In genomic region chr16:10318798-10319500, GRCh38 we compare ENCODE assay signal across 22 cellular contexts.
DNase-seq lines count a peak whose midpoint lies in the region; ATAC-seq and TF ChIP-seq lines count a peak whose summit lies in the region.
"Had no signal": no experiment of that assay in that cellular context is flagged by ENCODE, and none has a peak within 500 bp of the region (broad histone marks: within the 10 kb centered on the region; RNA-seq: fewer than 3 reads in every experiment).

No MANE protein-coding gene starts in this region.

- peak overlapping the region; percentile 60 for H2BK5ac ChIP-seq in trophoblast cell (ENCODE audit: low read depth, low read length, poor library complexity)

- no peak overlapping the region for H3K27ac Mint-ChIP-seq in activated CD4-positive, alpha-beta T cell treated with anti-CD3 and anti-CD28 coated beads for 36 hours
- H3K27ac Mint-ChIP-seq: activated CD4-positive, alpha-beta memory T cell treated with anti-CD3 and anti-CD28 coated beads, Interleukin-2, amount 10 ng/mL, durations not matched to agents 7 days and 5 days; activated naive CD4-positive, alpha-beta T cell treated with anti-CD3 and anti-CD28 coated beads, Interleukin-2, amount 50 U/mL, for 24 hours; activated T-cell treated with anti-CD3 and anti-CD28 coated beads, Interleukin-2, amount 50 U/mL, for 72 hours; HFFc6 had no signal

- H3K18ac ChIP-seq in trophoblast cell (ENCODE audit: low read length): no peak overlapping the region

- no peak for TF ChIP-seq EP300 in stomach (IDR thresholded peaks at IDR 0.05)

- DNase-seq in activated CD4-positive, alpha-beta T cell treated with anti-CD3 and anti-CD28 coated beads for 36 hours: no peak
- DNase-seq in activated CD4-positive, alpha-beta T cell treated with anti-CD3 and anti-CD28 coated beads for 48 hours: no peak
- DNase-seq in OCI-LY7 (ENCODE audit: low spot score) (no peak), left lobe of liver (ENCODE audit: low spot score) (peak; percentile 65), trophoblast cell (peak in 1 of 2 donors; percentile 50), stomach (no peak), middle frontal gyrus (ENCODE audit: extremely low spot score, low spot score) (no peak)
- DNase-seq in stimulated activated CD4-positive, alpha-beta T cell treated with anti-CD3 and anti-CD28 coated beads, Interleukin-4, amount 100 ng/mL, for 4 hours: no peak
- DNase-seq: activated CD4-positive, alpha-beta memory T cell treated with anti-CD3 and anti-CD28 coated beads, Interleukin-2, amount 10 ng/mL, durations not matched to agents 7 days and 5 days; activated T-cell treated with anti-CD3 and anti-CD28 coated beads, Interleukin-2, amount 50 U/mL, for 72 hours; cortex of kidney; HFFc6; IMR-90; MM.1S; NCI-H1694; Right ventricle myocardium superior; stimulated activated CD4-positive, alpha-beta T cell treated with anti-CD3 and anti-CD28 coated beads, Interleukin-2, amount 100 ng/mL, for 48 hours had no signal

- peaks cover 10% of the 10 kb centered on the region for H3K79me1 ChIP-seq in trophoblast cell (ENCODE audit: low read length)

- H3K9me3 ChIP-seq in OCI-LY7 (ENCODE audit: low read length) (no peaks in the 10 kb centered on the region), trophoblast cell (ENCODE audit: insufficient read depth, low read depth, low read length) (no peaks in the 10 kb centered on the region), stomach (no peaks in the 10 kb centered on the region)
- H3K9me3 ChIP-seq: prostate gland had no signal

- H3K27me3 ChIP-seq in trophoblast cell (ENCODE audit: insufficient read depth, low read length) (no peaks in the 10 kb centered on the region), stomach (no peaks in the 10 kb centered on the region)

- no peak overlapping the region for H3K14ac ChIP-seq in trophoblast cell (ENCODE audit: low read length)

- H3K4me1 ChIP-seq in OCI-LY7 (ENCODE audit: insufficient read depth, low read length, poor library complexity, severe bottlenecking) (peaks cover 6% of the 10 kb centered on the region), trophoblast cell (ENCODE audit: control insufficient read depth in 1 of 2, insufficient read depth in 2 of 2, low read length in 2 of 2) (peaks cover 9 to 16% of the 10 kb centered on the region in 2 experiments), stomach (no peaks in the 10 kb centered on the region)
- H3K4me1 ChIP-seq: prostate gland had no signal

- H3K36me3 ChIP-seq in OCI-LY7 (ENCODE audit: insufficient read depth, low read length) (no peaks in the 10 kb centered on the region), trophoblast cell (ENCODE audit: control insufficient read depth in 1 of 2, insufficient read depth in 2 of 2, low read length in 2 of 2) (no peaks in the 10 kb centered on the region), stomach (no peaks in the 10 kb centered on the region)
- H3K36me3 ChIP-seq: prostate gland had no signal

- no peak overlapping the region for H3K4me2 ChIP-seq in OCI-LY7 (ENCODE audit: low read length)
- H3K4me2 ChIP-seq in trophoblast cell (ENCODE audit: low read length): no peak overlapping the region

- no peak overlapping the region for H3K9ac ChIP-seq in trophoblast cell (ENCODE audit: low read length)

- WGBS in trophoblast cell (ENCODE audit: extremely low coverage, insufficient coverage, insufficient read length): no CpG with 5 or more reads among the region's 11 CpGs
- 67 to 75% (median 72%) methylated on average over 11 of the region's 11 CpGs for WGBS in stomach, 5 donors

- no peak for TF ChIP-seq CTCF in OCI-LY7 (conservative IDR thresholded peaks at IDR 0.05; ENCODE audit: low read length)
- no peak for TF ChIP-seq CTCF in stomach (IDR thresholded peaks at IDR 0.05)

- H2AFZ ChIP-seq in OCI-LY7 (ENCODE audit: low read length) (peak overlapping the region; percentile 21; the same call in 1 of the 2 replicates), trophoblast cell (ENCODE audit: insufficient read depth, low read length, poor library complexity) (no peak overlapping the region)

- CTCF ChIA-PET in activated CD4-positive, alpha-beta T cell treated with anti-CD3 and anti-CD28 coated beads for 36 hours (lab: Charles Lee): interaction anchor here (0.6 to 1.4 kb wide), 2 partner anchors 190 to 293 kb away, joined by 3 read pairs; no protein-coding TSS in a partner anchor
- CTCF ChIA-PET in OCI-LY7 (lab: Charles Lee; ENCODE audit: unreplicated experiment): no interaction called here

- H4K8ac ChIP-seq in trophoblast cell (ENCODE audit: low read depth, low read length): peak overlapping the region; percentile 57

- H3K9me2 ChIP-seq in OCI-LY7 (ENCODE audit: insufficient read depth, low read length): no peaks in the 10 kb centered on the region

- H2BK12ac ChIP-seq in trophoblast cell (ENCODE audit: low read length): peak overlapping the region; percentile 78

- H2AK5ac ChIP-seq in trophoblast cell (ENCODE audit: low read length): peak overlapping the region; percentile 81

- H3K23ac ChIP-seq in trophoblast cell (ENCODE audit: low read length): no peak overlapping the region

- H3K27me3 Mint-ChIP-seq in activated CD4-positive, alpha-beta T cell treated with anti-CD3 and anti-CD28 coated beads for 36 hours: no peaks in the 10 kb centered on the region
- H3K27me3 Mint-ChIP-seq: activated CD4-positive, alpha-beta memory T cell treated with anti-CD3 and anti-CD28 coated beads, Interleukin-2, amount 10 ng/mL, durations not matched to agents 7 days and 5 days; activated naive CD4-positive, alpha-beta T cell treated with anti-CD3 and anti-CD28 coated beads, Interleukin-2, amount 50 U/mL, for 24 hours had no signal

- H3K27ac ChIP-seq in OCI-LY7 (ENCODE audit: low read depth, low read length, poor library complexity, severe bottlenecking): no peak overlapping the region
- H3K27ac ChIP-seq in trophoblast cell (ENCODE audit: low read depth, low read length): no peak overlapping the region
- no peak overlapping the region for H3K27ac ChIP-seq in stomach
- H3K27ac ChIP-seq: prostate gland had no signal

- BruUV-seq in OCI-LY7 (replicated peaks; lab: Mats Ljungman, UMichigan): no TSS peak

- H2BK120ac ChIP-seq in trophoblast cell (ENCODE audit: insufficient read depth, low read length, poor library complexity): peak overlapping the region; percentile 68

- no peak for TF ChIP-seq POLR2A in stomach (IDR thresholded peaks at IDR 0.05)

- H3K4me1 Mint-ChIP-seq in activated CD4-positive, alpha-beta T cell treated with anti-CD3 and anti-CD28 coated beads for 36 hours: peaks cover 12% of the 10 kb centered on the region
- H3K4me1 Mint-ChIP-seq: CD14-positive monocyte had no signal

- no peaks in the 10 kb centered on the region for H4K20me1 ChIP-seq in OCI-LY7 (ENCODE audit: insufficient read depth, low read length)

- no peaks in the 10 kb centered on the region for H3K36me3 Mint-ChIP-seq in activated CD4-positive, alpha-beta T cell treated with anti-CD3 and anti-CD28 coated beads for 36 hours (ENCODE audit: low read depth)
- H3K36me3 Mint-ChIP-seq: activated naive CD4-positive, alpha-beta T cell treated with anti-CD3 and anti-CD28 coated beads, Interleukin-2, amount 50 U/mL, for 24 hours; CD14-positive monocyte had no signal

- H4K12ac ChIP-seq in trophoblast cell (ENCODE audit: low read depth, low read length): no peak overlapping the region

- H3K4me3 ChIP-seq in OCI-LY7 (ENCODE audit: low read depth, low read length, poor library complexity, severe bottlenecking) (no peak overlapping the region), trophoblast cell (ENCODE audit: low read depth, low read length) (no peak overlapping the region), stomach (no peak overlapping the region)
- H3K4me3 ChIP-seq: lung, prostate gland, skin epidermis had no signal

- peak overlapping the region; percentile 81 for H4K91ac ChIP-seq in trophoblast cell (ENCODE audit: low read depth, low read length)

- ATAC-seq in activated CD4-positive, alpha-beta T cell treated with anti-CD3 and anti-CD28 coated beads for 36 hours: peak; percentile 33
- peak; percentile 89 for ATAC-seq in left lobe of liver

- H3K9me3 Mint-ChIP-seq in activated CD4-positive, alpha-beta T cell treated with anti-CD3 and anti-CD28 coated beads for 36 hours (ENCODE audit: low read depth): no peaks in the 10 kb centered on the region
- H3K9me3 Mint-ChIP-seq: activated CD4-positive, alpha-beta memory T cell treated with anti-CD3 and anti-CD28 coated beads, Interleukin-2, amount 10 ng/mL, durations not matched to agents 7 days and 5 days; activated naive CD4-positive, alpha-beta T cell treated with anti-CD3 and anti-CD28 coated beads, Interleukin-2, amount 50 U/mL, for 24 hours; activated T-cell treated with anti-CD3 and anti-CD28 coated beads, Interleukin-2, amount 50 U/mL, for 72 hours had no signal

- no peak overlapping the region for H3K4ac ChIP-seq in trophoblast cell (ENCODE audit: low read depth, low read length)

- intact Hi-C loops in activated CD4-positive, alpha-beta T cell treated with anti-CD3 and anti-CD28 coated beads for 36 hours (cut with DNase I, micrococcal nuclease): loop anchor here in 1 of 2 experiments (10.0 kb wide), 1 partner anchor 416 kb away; no protein-coding TSS in a partner anchor
- intact Hi-C loops in OCI-LY7 (cut with micrococcal nuclease; ENCODE audit: unreplicated experiment) (no loop called here), stomach (cut with DNase I; ENCODE audit: low total_unique reads) (no loop called here)

- H3K4me3 Mint-ChIP-seq in activated CD4-positive, alpha-beta T cell treated with anti-CD3 and anti-CD28 coated beads for 36 hours: no peak overlapping the region
- H3K4me3 Mint-ChIP-seq: activated CD4-positive, alpha-beta memory T cell treated with anti-CD3 and anti-CD28 coated beads, Interleukin-2, amount 10 ng/mL, durations not matched to agents 7 days and 5 days; activated naive CD4-positive, alpha-beta T cell treated with anti-CD3 and anti-CD28 coated beads, Interleukin-2, amount 50 U/mL, for 24 hours; activated T-cell treated with anti-CD3 and anti-CD28 coated beads, Interleukin-2, amount 50 U/mL, for 72 hours; CD14-positive monocyte; HFFc6 had no signal

- H3K79me2 ChIP-seq in OCI-LY7 (ENCODE audit: insufficient read depth, low read depth, low read length) (no peaks in the 10 kb centered on the region), trophoblast cell (ENCODE audit: control insufficient read depth, insufficient read depth, low read length, poor library complexity) (no peaks in the 10 kb centered on the region)

- POLR2A ChIA-PET in activated CD4-positive, alpha-beta T cell treated with anti-CD3 and anti-CD28 coated beads for 36 hours (lab: Charles Lee): interaction anchor here (0.6 kb wide), 2 partner anchors 52 to 181 kb away, joined by 4 to 7 read pairs; no protein-coding TSS in a partner anchor
- POLR2A ChIA-PET in OCI-LY7 (lab: Charles Lee): interaction anchor here (0.7 kb wide), 3 partner anchors 9 to 568 kb away, joined by 3 read pairs; no protein-coding TSS in a partner anchor
